Comparison of ENCODE assay signal across 8 cellular contexts in the genomic region with DNA sequence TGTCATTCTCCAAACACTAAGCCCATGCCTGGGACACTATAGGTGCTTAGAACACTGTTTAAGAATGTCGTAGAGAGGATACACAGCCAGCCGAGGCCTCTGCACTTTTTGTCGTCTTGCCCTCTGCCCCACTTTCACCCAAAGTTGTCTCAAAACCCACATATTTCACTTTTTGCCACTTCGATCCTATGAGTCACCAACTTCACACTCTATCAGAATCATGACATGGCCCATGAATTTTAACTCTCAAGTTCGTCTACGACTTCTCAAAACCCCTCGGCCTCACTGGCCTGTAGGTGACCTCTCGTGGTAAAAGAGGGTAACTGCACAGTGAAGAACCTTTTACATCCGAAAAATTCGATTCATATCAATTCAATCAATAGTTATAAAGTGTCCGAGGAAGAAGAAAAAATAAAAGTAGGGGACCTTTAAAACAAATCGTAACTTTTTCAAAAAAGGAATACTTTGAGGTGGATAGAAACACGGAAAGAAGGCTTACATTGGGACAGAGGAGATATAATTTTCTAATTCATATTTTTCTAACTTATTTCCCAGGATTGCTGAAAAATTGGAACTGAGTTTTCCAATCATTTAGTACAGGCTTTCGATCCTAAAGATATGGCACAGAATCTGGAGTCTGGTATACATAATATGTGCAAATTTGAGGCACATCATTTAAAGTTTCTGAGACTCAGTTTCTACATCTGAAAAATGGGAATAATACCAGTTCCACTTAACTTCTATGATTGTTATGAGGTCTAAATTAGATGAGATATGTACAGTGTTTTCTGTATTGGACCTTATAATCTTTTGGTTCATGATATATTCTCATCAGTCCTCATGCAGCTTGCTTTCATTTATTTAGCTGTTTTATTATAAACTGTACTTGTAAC.
DNase-seq lines count a peak whose midpoint lies in the region; ATAC-seq and TF ChIP-seq lines count a peak whose summit lies in the region.

No MANE protein-coding gene starts in this region.

- intact Hi-C loops in sciatic nerve (cut with DNase I) = no loop called here

- H3K36me3 Mint-ChIP-seq in activated naive CD4-positive, alpha-beta T cell treated with anti-CD3 and anti-CD28 coated beads, Interleukin-2, amount 50 U/mL, for 72 hours = no peaks in the 10 kb centered on the region

- peak; percentile 91 for TF ChIP-seq CTCF in cardiac muscle cell (IDR thresholded peaks at IDR 0.05; ENCODE audit: low read depth, low read length)

- DNase-seq in COR-L47 (lab: John Stamatoyannopoulos, UW) = peak; percentile 33
- peak; percentile 16 for DNase-seq in GM19238 (ENCODE audit: insufficient read length, low spot score)
- peak; percentile 28 for DNase-seq in NCI-H1092 treated with DMSO at 0.1 percent for 48 hours (lab: John Stamatoyannopoulos, UW)
- DNase-seq in activated naive CD4-positive, alpha-beta T cell treated with anti-CD3 and anti-CD28 coated beads, Interleukin-2, amount 50 U/mL, for 72 hours (ENCODE audit: low spot score in 2 of 2) = peak in 1 of 2 donors; percentile 36
- DNase-seq in cardiac muscle cell (ENCODE audit: low read depth in 1 of 2, low spot score in 1 of 2) = peak; percentile 64 to 75
- no peak for DNase-seq in sciatic nerve (ENCODE audit: low spot score)
- no peak for DNase-seq in NOMO-1 treated with DMSO at 0.1 percent for 48 hours (lab: John Stamatoyannopoulos, UW; ENCODE audit: unreplicated experiment)

- peak; percentile 67 to 89 for ATAC-seq in activated naive CD4-positive, alpha-beta T cell treated with anti-CD3 and anti-CD28 coated beads, Interleukin-2, amount 50 U/mL, for 72 hours
- peak; percentile 78 for ATAC-seq in sciatic nerve
- no peak for ATAC-seq in GM19397 (IDR thresholded peaks at IDR 0.05; ENCODE audit: unreplicated experiment)

- H3K27me3 ChIP-seq in cardiac muscle cell = no peaks in the 10 kb centered on the region

- H3K27ac ChIP-seq in cardiac muscle cell = no peak overlapping the region

- H3K4me1 ChIP-seq in cardiac muscle cell (ENCODE audit: low read depth) = no peaks in the 10 kb centered on the region

- no peak overlapping the region for H3K27ac Mint-ChIP-seq in activated naive CD4-positive, alpha-beta T cell treated with anti-CD3 and anti-CD28 coated beads, Interleukin-2, amount 50 U/mL, for 72 hours

- H3K9me3 ChIP-seq in cardiac muscle cell (ENCODE audit: low read depth) = no peaks in the 10 kb centered on the region

- no peak overlapping the region for H3K4me3 ChIP-seq in cardiac muscle cell

- no peaks in the 10 kb centered on the region for H3K9me3 Mint-ChIP-seq in activated naive CD4-positive, alpha-beta T cell treated with anti-CD3 and anti-CD28 coated beads, Interleukin-2, amount 50 U/mL, for 72 hours

- no peaks in the 10 kb centered on the region for H3K36me3 ChIP-seq in cardiac muscle cell

Comparison
In these comparisons a context has a peak if more than half of its experiments do, and no peak if none do; other contexts are left out.
1. DNase-seq: peak in COR-L47 (single experiment), GM19238 (single experiment), NCI-H1092 treated with DMSO at 0.1 percent for 48 hours (single experiment) and cardiac muscle cell (2 of 2); none in sciatic nerve (single experiment) and NOMO-1 treated with DMSO at 0.1 percent for 48 hours (single experiment).